11 cellular contexts compared by ENCODE assay signal in genomic region chr11:3949132-3949531, GRCh38.
A peak's percentile ranks its signal among the peaks of the same experiment; 100 is the strongest.
DNase-seq lines count a peak whose midpoint lies in the region; ATAC-seq and TF ChIP-seq lines count a peak whose summit lies in the region.
"Had no signal": no experiment of that assay in that cellular context is flagged by ENCODE, and none has a peak within 500 bp of the region (broad histone marks: within the 10 kb centered on the region; RNA-seq: fewer than 3 reads in every experiment).

No MANE protein-coding gene starts in this region.

- H3K4me3 ChIP-seq in esophagus squamous epithelium, result no peak overlapping the region
- no peak overlapping the region for H3K4me3 ChIP-seq in ovary
- H3K4me3 ChIP-seq: adrenal gland had no signal

- TF ChIP-seq POLR2A in esophagus squamous epithelium (IDR thresholded peaks at IDR 0.05), result no peak
- no peak for TF ChIP-seq POLR2A in ovary (IDR thresholded peaks at IDR 0.05)

- H3K9me3 ChIP-seq in esophagus squamous epithelium (no peaks in the 10 kb centered on the region), ovary (no peaks in the 10 kb centered on the region)
- H3K9me3 ChIP-seq: adrenal gland had no signal

- H3K27ac ChIP-seq in esophagus squamous epithelium, result peak overlapping the region in 3 of 4 donors; percentile 31 to 86 (median 85)
- H3K27ac ChIP-seq in ovary, result no peak overlapping the region
- H3K27ac ChIP-seq: adrenal gland had no signal

- TF ChIP-seq EP300 in ovary (IDR thresholded peaks at IDR 0.05), result no peak

- H3K27me3 ChIP-seq in esophagus squamous epithelium, result no peaks in the 10 kb centered on the region
- no peaks in the 10 kb centered on the region for H3K27me3 ChIP-seq in ovary
- H3K27me3 ChIP-seq: adrenal gland had no signal

- peak; percentile 82 for ATAC-seq in GM18511 (IDR thresholded peaks at IDR 0.05; ENCODE audit: unreplicated experiment)
- ATAC-seq in GM21717 (IDR thresholded peaks at IDR 0.05; ENCODE audit: unreplicated experiment), result peak; percentile 78
- ATAC-seq in GM19397 (IDR thresholded peaks at IDR 0.05; ENCODE audit: unreplicated experiment), result no peak

- H3K36me3 ChIP-seq in esophagus squamous epithelium (no peaks in the 10 kb centered on the region), ovary (no peaks in the 10 kb centered on the region)
- H3K36me3 ChIP-seq: adrenal gland had no signal

- intact Hi-C loops in esophagus squamous epithelium (cut with DNase I) (no loop called here), ovary (cut with DNase I) (loop anchor here in 1 of 4 donors (10.0 kb wide), 1 partner anchor 94 kb away; the partner anchor contains the start of gene STIM1)

- DNase-seq in Kasumi-1 (lab: John Stamatoyannopoulos, UW) (peak; percentile 15 to 21), esophagus squamous epithelium (lab: John Stamatoyannopoulos, UW) (no peak), NCI-H526 treated with DMSO at 0.1 percent for 48 hours (lab: John Stamatoyannopoulos, UW) (no peak), D341Med (ENCODE audit: low spot score) (no peak), ovary (no peak)
- DNase-seq: adrenal gland; NCI-H524 treated with DMSO at 0.1 percent for 48 hours; stimulated activated CD4-positive, alpha-beta T cell treated with anti-CD3 and anti-CD28 coated beads, Interleukin-2, amount 100 ng/mL, for 24 hours had no signal

- 66 to 69% methylated on average over 2 of the region's 2 CpGs for whole genome bisulfite sequencing in esophagus squamous epithelium, 2 donors
- 96 to 99% (median 98%) methylated on average over 2 of the region's 2 CpGs for WGBS in ovary, 3 donors

- peaks cover 51 to 100% (median 87%) of the 10 kb centered on the region in 3 donors for H3K4me1 ChIP-seq in esophagus squamous epithelium
- H3K4me1 ChIP-seq in ovary (ENCODE audit: insufficient read depth), result peaks cover 39% of the 10 kb centered on the region

- TF ChIP-seq CTCF in esophagus squamous epithelium (IDR thresholded peaks at IDR 0.05), result no peak
- TF ChIP-seq CTCF in ovary (IDR thresholded peaks at IDR 0.05), result no peak

Comparison
In these comparisons a context has a peak if more than half of its experiments do, and no peak if none do; other contexts are left out.
1. DNase-seq: peak in Kasumi-1 (2 of 2); none in esophagus squamous epithelium (single experiment), NCI-H526 treated with DMSO at 0.1 percent for 48 hours (single experiment), D341Med (single experiment) and ovary (0 of 5).
2. H3K27ac ChIP-seq: peak in esophagus squamous epithelium (3 of 4); none in ovary (0 of 2).